In the genomic region with DNA sequence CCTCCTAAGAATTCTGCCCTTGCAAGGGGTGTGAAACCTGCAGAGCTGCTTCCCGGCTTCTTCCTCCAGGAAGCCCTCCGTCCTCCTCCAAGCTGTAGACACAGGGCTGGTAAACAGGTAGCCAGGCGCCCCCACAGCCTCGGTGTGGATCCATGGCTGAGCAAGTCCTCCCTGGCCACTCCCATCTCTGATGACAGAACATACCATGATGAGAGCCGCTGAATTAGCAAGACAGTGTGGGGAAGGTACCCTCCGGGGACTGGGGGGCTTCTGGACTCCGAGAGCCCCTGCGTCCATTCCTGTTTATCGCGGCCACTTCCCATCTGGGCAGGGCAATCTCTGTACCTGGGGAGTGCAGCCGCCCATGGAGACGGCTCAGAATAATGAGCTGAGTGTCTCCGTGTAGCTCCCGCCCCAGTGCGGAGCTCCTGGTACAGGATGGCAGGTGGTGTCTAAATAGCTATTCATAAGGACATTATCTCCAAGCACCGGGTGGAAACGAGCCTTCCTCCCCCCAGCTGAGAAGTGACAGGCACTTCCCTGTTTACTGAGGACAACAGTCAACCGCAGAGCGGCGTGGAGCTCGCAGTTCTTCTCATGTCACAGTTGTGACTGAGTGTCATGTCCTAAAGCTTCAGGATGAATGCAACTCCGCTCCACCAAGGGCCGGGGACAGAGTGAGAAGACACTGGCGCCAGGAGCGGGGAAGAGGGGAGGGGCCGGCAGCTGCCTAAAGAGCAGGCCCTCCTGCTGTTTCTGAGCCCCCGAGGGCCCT, we compare ENCODE assay signal across 1 cellular context.
TF ChIP-seq lines count a peak whose summit lies in the region.

No MANE protein-coding gene starts in this region.

TF ChIP-seq in K562, 482 proteins besides CTCF, POLR2A, EP300 and RAD21 (continued from another document and continues in another):
- TF ChIP-seq, protein P1, sequence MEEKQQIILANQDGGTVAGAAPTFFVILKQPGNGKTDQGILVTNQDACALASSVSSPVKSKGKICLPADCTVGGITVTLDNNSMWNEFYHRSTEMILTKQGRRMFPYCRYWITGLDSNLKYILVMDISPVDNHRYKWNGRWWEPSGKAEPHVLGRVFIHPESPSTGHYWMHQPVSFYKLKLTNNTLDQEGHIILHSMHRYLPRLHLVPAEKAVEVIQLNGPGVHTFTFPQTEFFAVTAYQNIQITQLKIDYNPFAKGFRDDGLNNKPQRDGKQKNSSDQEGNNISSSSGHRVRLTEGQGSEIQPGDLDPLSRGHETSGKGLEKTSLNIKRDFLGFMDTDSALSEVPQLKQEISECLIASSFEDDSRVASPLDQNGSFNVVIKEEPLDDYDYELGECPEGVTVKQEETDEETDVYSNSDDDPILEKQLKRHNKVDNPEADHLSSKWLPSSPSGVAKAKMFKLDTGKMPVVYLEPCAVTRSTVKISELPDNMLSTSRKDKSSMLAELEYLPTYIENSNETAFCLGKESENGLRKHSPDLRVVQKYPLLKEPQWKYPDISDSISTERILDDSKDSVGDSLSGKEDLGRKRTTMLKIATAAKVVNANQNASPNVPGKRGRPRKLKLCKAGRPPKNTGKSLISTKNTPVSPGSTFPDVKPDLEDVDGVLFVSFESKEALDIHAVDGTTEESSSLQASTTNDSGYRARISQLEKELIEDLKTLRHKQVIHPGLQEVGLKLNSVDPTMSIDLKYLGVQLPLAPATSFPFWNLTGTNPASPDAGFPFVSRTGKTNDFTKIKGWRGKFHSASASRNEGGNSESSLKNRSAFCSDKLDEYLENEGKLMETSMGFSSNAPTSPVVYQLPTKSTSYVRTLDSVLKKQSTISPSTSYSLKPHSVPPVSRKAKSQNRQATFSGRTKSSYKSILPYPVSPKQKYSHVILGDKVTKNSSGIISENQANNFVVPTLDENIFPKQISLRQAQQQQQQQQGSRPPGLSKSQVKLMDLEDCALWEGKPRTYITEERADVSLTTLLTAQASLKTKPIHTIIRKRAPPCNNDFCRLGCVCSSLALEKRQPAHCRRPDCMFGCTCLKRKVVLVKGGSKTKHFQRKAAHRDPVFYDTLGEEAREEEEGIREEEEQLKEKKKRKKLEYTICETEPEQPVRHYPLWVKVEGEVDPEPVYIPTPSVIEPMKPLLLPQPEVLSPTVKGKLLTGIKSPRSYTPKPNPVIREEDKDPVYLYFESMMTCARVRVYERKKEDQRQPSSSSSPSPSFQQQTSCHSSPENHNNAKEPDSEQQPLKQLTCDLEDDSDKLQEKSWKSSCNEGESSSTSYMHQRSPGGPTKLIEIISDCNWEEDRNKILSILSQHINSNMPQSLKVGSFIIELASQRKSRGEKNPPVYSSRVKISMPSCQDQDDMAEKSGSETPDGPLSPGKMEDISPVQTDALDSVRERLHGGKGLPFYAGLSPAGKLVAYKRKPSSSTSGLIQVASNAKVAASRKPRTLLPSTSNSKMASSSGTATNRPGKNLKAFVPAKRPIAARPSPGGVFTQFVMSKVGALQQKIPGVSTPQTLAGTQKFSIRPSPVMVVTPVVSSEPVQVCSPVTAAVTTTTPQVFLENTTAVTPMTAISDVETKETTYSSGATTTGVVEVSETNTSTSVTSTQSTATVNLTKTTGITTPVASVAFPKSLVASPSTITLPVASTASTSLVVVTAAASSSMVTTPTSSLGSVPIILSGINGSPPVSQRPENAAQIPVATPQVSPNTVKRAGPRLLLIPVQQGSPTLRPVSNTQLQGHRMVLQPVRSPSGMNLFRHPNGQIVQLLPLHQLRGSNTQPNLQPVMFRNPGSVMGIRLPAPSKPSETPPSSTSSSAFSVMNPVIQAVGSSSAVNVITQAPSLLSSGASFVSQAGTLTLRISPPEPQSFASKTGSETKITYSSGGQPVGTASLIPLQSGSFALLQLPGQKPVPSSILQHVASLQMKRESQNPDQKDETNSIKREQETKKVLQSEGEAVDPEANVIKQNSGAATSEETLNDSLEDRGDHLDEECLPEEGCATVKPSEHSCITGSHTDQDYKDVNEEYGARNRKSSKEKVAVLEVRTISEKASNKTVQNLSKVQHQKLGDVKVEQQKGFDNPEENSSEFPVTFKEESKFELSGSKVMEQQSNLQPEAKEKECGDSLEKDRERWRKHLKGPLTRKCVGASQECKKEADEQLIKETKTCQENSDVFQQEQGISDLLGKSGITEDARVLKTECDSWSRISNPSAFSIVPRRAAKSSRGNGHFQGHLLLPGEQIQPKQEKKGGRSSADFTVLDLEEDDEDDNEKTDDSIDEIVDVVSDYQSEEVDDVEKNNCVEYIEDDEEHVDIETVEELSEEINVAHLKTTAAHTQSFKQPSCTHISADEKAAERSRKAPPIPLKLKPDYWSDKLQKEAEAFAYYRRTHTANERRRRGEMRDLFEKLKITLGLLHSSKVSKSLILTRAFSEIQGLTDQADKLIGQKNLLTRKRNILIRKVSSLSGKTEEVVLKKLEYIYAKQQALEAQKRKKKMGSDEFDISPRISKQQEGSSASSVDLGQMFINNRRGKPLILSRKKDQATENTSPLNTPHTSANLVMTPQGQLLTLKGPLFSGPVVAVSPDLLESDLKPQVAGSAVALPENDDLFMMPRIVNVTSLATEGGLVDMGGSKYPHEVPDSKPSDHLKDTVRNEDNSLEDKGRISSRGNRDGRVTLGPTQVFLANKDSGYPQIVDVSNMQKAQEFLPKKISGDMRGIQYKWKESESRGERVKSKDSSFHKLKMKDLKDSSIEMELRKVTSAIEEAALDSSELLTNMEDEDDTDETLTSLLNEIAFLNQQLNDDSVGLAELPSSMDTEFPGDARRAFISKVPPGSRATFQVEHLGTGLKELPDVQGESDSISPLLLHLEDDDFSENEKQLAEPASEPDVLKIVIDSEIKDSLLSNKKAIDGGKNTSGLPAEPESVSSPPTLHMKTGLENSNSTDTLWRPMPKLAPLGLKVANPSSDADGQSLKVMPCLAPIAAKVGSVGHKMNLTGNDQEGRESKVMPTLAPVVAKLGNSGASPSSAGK (IDR thresholded peaks at IDR 0.05) = no peak
- TF ChIP-seq JUNB (CRISPR knock-in tag; conservative IDR thresholded peaks at IDR 0.05) (no peak), NCOR1 (IDR thresholded peaks at IDR 0.05) (peak; percentile 68), SIN3A (IDR thresholded peaks at IDR 0.05; ENCODE audit: borderline replicate concordance in 2 of 2, control insufficient read depth in 1 of 2, low read depth in 2 of 2, low read length in 2 of 2) (peak; percentile 82 to 86; a peak in 2 of 4 replicates), BACH1 (tag; IDR thresholded peaks at IDR 0.05) (no peak), ZNF644 (tag; IDR thresholded peaks at IDR 0.05; ENCODE audit: low read depth) (no peak), ZNF778 (CRISPR knock-in tag; IDR thresholded peaks at IDR 0.05) (no peak), ZNF217 (CRISPR knock-in tag; IDR thresholded peaks at IDR 0.05) (no peak), KDM4B (IDR thresholded peaks at IDR 0.05; ENCODE audit: borderline replicate concordance in 2 of 2, low read depth in 1 of 2) (no peak; a peak in 1 of 4 replicates), ZNF589 (CRISPR knock-in tag; IDR thresholded peaks at IDR 0.05; ENCODE audit: low read depth) (peak; percentile 62; the same call in 1 of the 2 replicates), MAFK (IDR thresholded peaks at IDR 0.05; ENCODE audit: low read length) (no peak), KLF13 (tag; IDR thresholded peaks at IDR 0.05; ENCODE audit: borderline replicate concordance, low read depth) (no peak), PHF21A (IDR thresholded peaks at IDR 0.05; ENCODE audit: borderline replicate concordance, low read depth) (no peak), ZNF347 (CRISPR knock-in tag; IDR thresholded peaks at IDR 0.05; ENCODE audit: low read depth) (no peak), ZNF212 (CRISPR knock-in tag; IDR thresholded peaks at IDR 0.05) (no peak), BHLHE40 (IDR thresholded peaks at IDR 0.05; ENCODE audit: low read length) (peak; percentile 74), NFYB (IDR thresholded peaks at IDR 0.05; ENCODE audit: extremely low read depth, insufficient read length) (no peak)
- TF ChIP-seq, protein P2, sequence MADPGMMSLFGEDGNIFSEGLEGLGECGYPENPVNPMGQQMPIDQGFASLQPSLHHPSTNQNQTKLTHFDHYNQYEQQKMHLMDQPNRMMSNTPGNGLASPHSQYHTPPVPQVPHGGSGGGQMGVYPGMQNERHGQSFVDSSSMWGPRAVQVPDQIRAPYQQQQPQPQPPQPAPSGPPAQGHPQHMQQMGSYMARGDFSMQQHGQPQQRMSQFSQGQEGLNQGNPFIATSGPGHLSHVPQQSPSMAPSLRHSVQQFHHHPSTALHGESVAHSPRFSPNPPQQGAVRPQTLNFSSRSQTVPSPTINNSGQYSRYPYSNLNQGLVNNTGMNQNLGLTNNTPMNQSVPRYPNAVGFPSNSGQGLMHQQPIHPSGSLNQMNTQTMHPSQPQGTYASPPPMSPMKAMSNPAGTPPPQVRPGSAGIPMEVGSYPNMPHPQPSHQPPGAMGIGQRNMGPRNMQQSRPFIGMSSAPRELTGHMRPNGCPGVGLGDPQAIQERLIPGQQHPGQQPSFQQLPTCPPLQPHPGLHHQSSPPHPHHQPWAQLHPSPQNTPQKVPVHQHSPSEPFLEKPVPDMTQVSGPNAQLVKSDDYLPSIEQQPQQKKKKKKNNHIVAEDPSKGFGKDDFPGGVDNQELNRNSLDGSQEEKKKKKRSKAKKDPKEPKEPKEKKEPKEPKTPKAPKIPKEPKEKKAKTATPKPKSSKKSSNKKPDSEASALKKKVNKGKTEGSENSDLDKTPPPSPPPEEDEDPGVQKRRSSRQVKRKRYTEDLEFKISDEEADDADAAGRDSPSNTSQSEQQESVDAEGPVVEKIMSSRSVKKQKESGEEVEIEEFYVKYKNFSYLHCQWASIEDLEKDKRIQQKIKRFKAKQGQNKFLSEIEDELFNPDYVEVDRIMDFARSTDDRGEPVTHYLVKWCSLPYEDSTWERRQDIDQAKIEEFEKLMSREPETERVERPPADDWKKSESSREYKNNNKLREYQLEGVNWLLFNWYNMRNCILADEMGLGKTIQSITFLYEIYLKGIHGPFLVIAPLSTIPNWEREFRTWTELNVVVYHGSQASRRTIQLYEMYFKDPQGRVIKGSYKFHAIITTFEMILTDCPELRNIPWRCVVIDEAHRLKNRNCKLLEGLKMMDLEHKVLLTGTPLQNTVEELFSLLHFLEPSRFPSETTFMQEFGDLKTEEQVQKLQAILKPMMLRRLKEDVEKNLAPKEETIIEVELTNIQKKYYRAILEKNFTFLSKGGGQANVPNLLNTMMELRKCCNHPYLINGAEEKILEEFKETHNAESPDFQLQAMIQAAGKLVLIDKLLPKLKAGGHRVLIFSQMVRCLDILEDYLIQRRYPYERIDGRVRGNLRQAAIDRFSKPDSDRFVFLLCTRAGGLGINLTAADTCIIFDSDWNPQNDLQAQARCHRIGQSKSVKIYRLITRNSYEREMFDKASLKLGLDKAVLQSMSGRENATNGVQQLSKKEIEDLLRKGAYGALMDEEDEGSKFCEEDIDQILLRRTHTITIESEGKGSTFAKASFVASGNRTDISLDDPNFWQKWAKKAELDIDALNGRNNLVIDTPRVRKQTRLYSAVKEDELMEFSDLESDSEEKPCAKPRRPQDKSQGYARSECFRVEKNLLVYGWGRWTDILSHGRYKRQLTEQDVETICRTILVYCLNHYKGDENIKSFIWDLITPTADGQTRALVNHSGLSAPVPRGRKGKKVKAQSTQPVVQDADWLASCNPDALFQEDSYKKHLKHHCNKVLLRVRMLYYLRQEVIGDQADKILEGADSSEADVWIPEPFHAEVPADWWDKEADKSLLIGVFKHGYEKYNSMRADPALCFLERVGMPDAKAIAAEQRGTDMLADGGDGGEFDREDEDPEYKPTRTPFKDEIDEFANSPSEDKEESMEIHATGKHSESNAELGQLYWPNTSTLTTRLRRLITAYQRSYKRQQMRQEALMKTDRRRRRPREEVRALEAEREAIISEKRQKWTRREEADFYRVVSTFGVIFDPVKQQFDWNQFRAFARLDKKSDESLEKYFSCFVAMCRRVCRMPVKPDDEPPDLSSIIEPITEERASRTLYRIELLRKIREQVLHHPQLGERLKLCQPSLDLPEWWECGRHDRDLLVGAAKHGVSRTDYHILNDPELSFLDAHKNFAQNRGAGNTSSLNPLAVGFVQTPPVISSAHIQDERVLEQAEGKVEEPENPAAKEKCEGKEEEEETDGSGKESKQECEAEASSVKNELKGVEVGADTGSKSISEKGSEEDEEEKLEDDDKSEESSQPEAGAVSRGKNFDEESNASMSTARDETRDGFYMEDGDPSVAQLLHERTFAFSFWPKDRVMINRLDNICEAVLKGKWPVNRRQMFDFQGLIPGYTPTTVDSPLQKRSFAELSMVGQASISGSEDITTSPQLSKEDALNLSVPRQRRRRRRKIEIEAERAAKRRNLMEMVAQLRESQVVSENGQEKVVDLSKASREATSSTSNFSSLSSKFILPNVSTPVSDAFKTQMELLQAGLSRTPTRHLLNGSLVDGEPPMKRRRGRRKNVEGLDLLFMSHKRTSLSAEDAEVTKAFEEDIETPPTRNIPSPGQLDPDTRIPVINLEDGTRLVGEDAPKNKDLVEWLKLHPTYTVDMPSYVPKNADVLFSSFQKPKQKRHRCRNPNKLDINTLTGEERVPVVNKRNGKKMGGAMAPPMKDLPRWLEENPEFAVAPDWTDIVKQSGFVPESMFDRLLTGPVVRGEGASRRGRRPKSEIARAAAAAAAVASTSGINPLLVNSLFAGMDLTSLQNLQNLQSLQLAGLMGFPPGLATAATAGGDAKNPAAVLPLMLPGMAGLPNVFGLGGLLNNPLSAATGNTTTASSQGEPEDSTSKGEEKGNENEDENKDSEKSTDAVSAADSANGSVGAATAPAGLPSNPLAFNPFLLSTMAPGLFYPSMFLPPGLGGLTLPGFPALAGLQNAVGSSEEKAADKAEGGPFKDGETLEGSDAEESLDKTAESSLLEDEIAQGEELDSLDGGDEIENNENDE (IDR thresholded peaks at IDR 0.05; ENCODE audit: low read depth, low read length) = no peak
- TF ChIP-seq, protein P3, sequence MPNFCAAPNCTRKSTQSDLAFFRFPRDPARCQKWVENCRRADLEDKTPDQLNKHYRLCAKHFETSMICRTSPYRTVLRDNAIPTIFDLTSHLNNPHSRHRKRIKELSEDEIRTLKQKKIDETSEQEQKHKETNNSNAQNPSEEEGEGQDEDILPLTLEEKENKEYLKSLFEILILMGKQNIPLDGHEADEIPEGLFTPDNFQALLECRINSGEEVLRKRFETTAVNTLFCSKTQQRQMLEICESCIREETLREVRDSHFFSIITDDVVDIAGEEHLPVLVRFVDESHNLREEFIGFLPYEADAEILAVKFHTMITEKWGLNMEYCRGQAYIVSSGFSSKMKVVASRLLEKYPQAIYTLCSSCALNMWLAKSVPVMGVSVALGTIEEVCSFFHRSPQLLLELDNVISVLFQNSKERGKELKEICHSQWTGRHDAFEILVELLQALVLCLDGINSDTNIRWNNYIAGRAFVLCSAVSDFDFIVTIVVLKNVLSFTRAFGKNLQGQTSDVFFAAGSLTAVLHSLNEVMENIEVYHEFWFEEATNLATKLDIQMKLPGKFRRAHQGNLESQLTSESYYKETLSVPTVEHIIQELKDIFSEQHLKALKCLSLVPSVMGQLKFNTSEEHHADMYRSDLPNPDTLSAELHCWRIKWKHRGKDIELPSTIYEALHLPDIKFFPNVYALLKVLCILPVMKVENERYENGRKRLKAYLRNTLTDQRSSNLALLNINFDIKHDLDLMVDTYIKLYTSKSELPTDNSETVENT (CRISPR knock-in tag; IDR thresholded peaks at IDR 0.05) = 0 out of 2 replicates have a peak, but pooled peaks have one; percentile 36
- TF ChIP-seq, protein P4, sequence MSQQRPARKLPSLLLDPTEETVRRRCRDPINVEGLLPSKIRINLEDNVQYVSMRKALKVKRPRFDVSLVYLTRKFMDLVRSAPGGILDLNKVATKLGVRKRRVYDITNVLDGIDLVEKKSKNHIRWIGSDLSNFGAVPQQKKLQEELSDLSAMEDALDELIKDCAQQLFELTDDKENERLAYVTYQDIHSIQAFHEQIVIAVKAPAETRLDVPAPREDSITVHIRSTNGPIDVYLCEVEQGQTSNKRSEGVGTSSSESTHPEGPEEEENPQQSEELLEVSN (IDR thresholded peaks at IDR 0.05; ENCODE audit: borderline replicate concordance in 1 of 2, extremely low read depth in 1 of 2, insufficient read depth in 1 of 2, insufficient read length in 1 of 2, low read depth in 1 of 2, low read length in 1 of 2, poor library complexity in 1 of 2, severe bottlenecking in 1 of 2) = peak in 1 of 2 experiments; percentile 49
